Comparison of ENCODE assay signal across 1 cellular context in the genomic region with DNA sequence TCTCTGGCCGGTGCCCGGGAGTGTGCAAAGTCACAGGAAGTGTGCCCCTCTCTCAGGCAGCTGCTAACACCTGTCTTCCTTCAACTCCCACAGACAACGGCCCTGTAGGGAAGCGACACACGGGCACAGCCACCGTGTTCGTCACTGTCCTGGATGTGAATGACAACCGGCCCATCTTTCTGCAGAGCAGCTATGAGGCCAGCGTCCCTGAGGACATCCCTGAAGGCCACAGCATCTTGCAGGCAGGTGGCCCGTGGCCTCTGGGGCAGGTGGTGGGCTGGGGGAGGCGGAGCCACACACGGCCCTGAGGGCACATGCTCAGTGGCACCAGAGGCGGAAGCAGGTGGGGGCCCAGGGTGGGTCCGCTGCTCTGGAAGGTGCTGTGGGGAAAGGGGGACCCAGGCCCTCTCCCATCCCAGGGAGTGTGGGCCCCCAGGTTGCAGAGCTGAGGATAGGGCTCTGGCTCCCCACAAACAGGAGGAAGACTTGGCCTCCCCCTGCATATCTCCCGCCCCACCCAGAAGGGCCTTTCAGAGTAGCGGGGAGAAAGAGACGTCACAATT.
TF ChIP-seq lines count a peak whose summit lies in the region.

No MANE protein-coding gene starts in this region.

TF ChIP-seq in IMR-90, 13 proteins besides CTCF, POLR2A, EP300 and RAD21:
- TF ChIP-seq FOS (IDR thresholded peaks at IDR 0.05; ENCODE audit: low read depth, low read length) (no peak), RFX5 (IDR thresholded peaks at IDR 0.05; ENCODE audit: low read depth, low read length) (no peak), MAZ (IDR thresholded peaks at IDR 0.05; ENCODE audit: borderline replicate concordance, low read depth, low read length) (no peak), CEBPB (IDR thresholded peaks at IDR 0.05; ENCODE audit: low read depth, low read length) (no peak), MAFK (IDR thresholded peaks at IDR 0.05; ENCODE audit: low read depth, low read length) (no peak)
- TF ChIP-seq, protein P1, sequence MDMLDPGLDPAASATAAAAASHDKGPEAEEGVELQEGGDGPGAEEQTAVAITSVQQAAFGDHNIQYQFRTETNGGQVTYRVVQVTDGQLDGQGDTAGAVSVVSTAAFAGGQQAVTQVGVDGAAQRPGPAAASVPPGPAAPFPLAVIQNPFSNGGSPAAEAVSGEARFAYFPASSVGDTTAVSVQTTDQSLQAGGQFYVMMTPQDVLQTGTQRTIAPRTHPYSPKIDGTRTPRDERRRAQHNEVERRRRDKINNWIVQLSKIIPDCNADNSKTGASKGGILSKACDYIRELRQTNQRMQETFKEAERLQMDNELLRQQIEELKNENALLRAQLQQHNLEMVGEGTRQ (IDR thresholded peaks at IDR 0.05; ENCODE audit: low read depth, low read length) = no peak
